ENCODE assay signal across 11 cellular contexts in genomic region chr3:12935023-12935860, GRCh38.
DNase-seq lines count a peak whose midpoint lies in the region; ATAC-seq, FAIRE-seq and TF ChIP-seq lines count a peak whose summit lies in the region.
"Had no signal": no experiment of that assay in that cellular context is flagged by ENCODE, and none has a peak within 500 bp of the region (broad histone marks: within the 10 kb centered on the region; RNA-seq: fewer than 3 reads in every experiment).

No MANE protein-coding gene starts in this region.

- TF ChIP-seq EP300 in HepG2 (IDR thresholded peaks at IDR 0.05; ENCODE audit: low read depth in 2 of 2, low read length in 2 of 2): no peak
- TF ChIP-seq EP300 in HepG2 (CRISPR knock-in tag; IDR thresholded peaks at IDR 0.05; ENCODE audit: borderline replicate concordance): no peak
- TF ChIP-seq EP300 in sigmoid colon (IDR thresholded peaks at IDR 0.05): no peak

- H3K9me3 ChIP-seq in HepG2 (ENCODE audit: low read length): no peaks in the 10 kb centered on the region
- H3K9me3 ChIP-seq in right lobe of liver: no peaks in the 10 kb centered on the region
- no peaks in the 10 kb centered on the region for H3K9me3 ChIP-seq in sigmoid colon

- TF ChIP-seq POLR2A in HepG2 (IDR thresholded peaks at IDR 0.05; ENCODE audit: insufficient read depth in 1 of 2, low read depth in 2 of 2, low read length in 2 of 2) (no peak), right lobe of liver (IDR thresholded peaks at IDR 0.05) (no peak), sigmoid colon (IDR thresholded peaks at IDR 0.05) (no peak)

- H3K4me2 ChIP-seq in HepG2 (ENCODE audit: low read depth, low read length): no peak overlapping the region

- POLR2A ChIA-PET in HepG2 (lab: Yijun Ruan, JAX): no interaction called here

- no peak overlapping the region for H3K9ac ChIP-seq in HepG2 (ENCODE audit: insufficient read depth, low read depth, low read length)

- peaks cover 8% of the 10 kb centered on the region for H3K79me2 ChIP-seq in HepG2 (ENCODE audit: insufficient read depth, low read length)

- no peaks in the 10 kb centered on the region for H3K4me1 ChIP-seq in HepG2 (ENCODE audit: insufficient read depth, low read length)
- H3K4me1 ChIP-seq in right lobe of liver: no peaks in the 10 kb centered on the region
- H3K4me1 ChIP-seq in sigmoid colon: peaks cover 0 to 61% (median 48%) of the 10 kb centered on the region in 4 donors
- H3K4me1 ChIP-seq: foreskin keratinocyte had no signal

- no peak for TF ChIP-seq RAD21 in HepG2 (CRISPR knock-in tag; IDR thresholded peaks at IDR 0.05)

- H3K27me3 ChIP-seq in HepG2 (ENCODE audit: control insufficient read depth in 1 of 2, insufficient read depth in 2 of 2, low read length in 2 of 2) (no peaks in the 10 kb centered on the region), right lobe of liver (no peaks in the 10 kb centered on the region), dorsolateral prefrontal cortex (no peaks in the 10 kb centered on the region), sigmoid colon (no peaks in the 10 kb centered on the region)
- H3K27me3 ChIP-seq: foreskin keratinocyte had no signal

- H3K36me3 ChIP-seq in HepG2 (replicated peaks in 1 of 2; ENCODE audit: control insufficient read depth in 1 of 2, insufficient read depth in 2 of 2, low read length in 2 of 2) (peaks cover 60 to 95% of the 10 kb centered on the region in 2 experiments), right lobe of liver (peaks cover 0 to 65% (median 16%) of the 10 kb centered on the region in 4 donors), sigmoid colon (peaks cover 0 to 48% (median 18%) of the 10 kb centered on the region in 4 donors)

- H3K27ac ChIP-seq in HepG2 (ENCODE audit: extremely low read length, insufficient read depth, low read length) (no peak overlapping the region), right lobe of liver (no peak overlapping the region), dorsolateral prefrontal cortex (peak overlapping the region in 50 of 59 donors; percentile 0 to 89 (median 73)), sigmoid colon (peak overlapping the region; percentile 2 to 74 (median 68))
- H3K27ac ChIP-seq: foreskin keratinocyte, WERI-Rb-1 had no signal

- CTCF ChIA-PET in HepG2 (lab: Yijun Ruan, JAX; ENCODE audit: low intra/inter-chr PET ratio, low total read pairs): no interaction called here

- no peak overlapping the region for H3K4me3 ChIP-seq in HepG2 (replicated peaks in 1 of 3; ENCODE audit: insufficient read depth in 1 of 3, low read depth in 2 of 3, low read length in 3 of 3)
- H3K4me3 ChIP-seq in right lobe of liver: no peak overlapping the region
- H3K4me3 ChIP-seq in dorsolateral prefrontal cortex: peak overlapping the region in 3 of 59 donors; percentile 7 to 13 (median 7)
- H3K4me3 ChIP-seq in sigmoid colon: no peak overlapping the region

- TF ChIP-seq CTCF in HepG2 (CRISPR knock-in tag; IDR thresholded peaks at IDR 0.05) (no peak), right lobe of liver (IDR thresholded peaks at IDR 0.05) (no peak), dorsolateral prefrontal cortex (IDR thresholded peaks at IDR 0.05 in 54 of 56, conservative IDR thresholded peaks at IDR 0.05 in 2 of 56; ENCODE audit: low read depth in 1 of 56, partially characterized antibody in 56 of 56) (no peak), sigmoid colon (IDR thresholded peaks at IDR 0.05) (no peak)

- no peak for ATAC-seq in HepG2
- ATAC-seq in right lobe of liver: no peak
- ATAC-seq in GM21515 (IDR thresholded peaks at IDR 0.05; ENCODE audit: unreplicated experiment): no peak
- ATAC-seq in HG03565 (IDR thresholded peaks at IDR 0.05; ENCODE audit: unreplicated experiment): no peak
- ATAC-seq: foreskin keratinocyte had no signal

- H4K20me1 ChIP-seq in HepG2 (ENCODE audit: insufficient read depth, low read length): peaks cover 29% of the 10 kb centered on the region; the same call in 1 of the 2 replicates

- intact Hi-C loops in HepG2 (cut with micrococcal nuclease; ENCODE audit: unreplicated experiment): no loop called here
- intact Hi-C loops in right lobe of liver (cut with DNase I): no loop called here
- intact Hi-C loops in dorsolateral prefrontal cortex (cut with DNase I): no loop called here
- intact Hi-C loops in sigmoid colon (cut with DNase I): no loop called here

- DNase-seq in HepG2 (ENCODE audit: low spot score): no peak
- no peak for DNase-seq in right lobe of liver
- no peak for DNase-seq in dorsolateral prefrontal cortex
- no peak for DNase-seq in sigmoid colon
- no peak for DNase-seq in NCI-H1694 (lab: John Stamatoyannopoulos, UW)
- DNase-seq in activated effector memory CD4-positive, alpha-beta T cell treated with anti-CD3 and anti-CD28 coated beads, Interleukin-2, amount 50 U/mL, for 16 hours: no peak
- DNase-seq: activated gamma-delta T cell treated with Interleukin-2 at 50 U/mL for 16 hours, foreskin keratinocyte, WERI-Rb-1 had no signal

- 93% methylated on average over 6 of the region's 37 CpGs for WGBS in HepG2 (ENCODE audit: low lambda C conversion rate)
- WGBS in right lobe of liver (ENCODE audit: insufficient coverage, low coverage, low lambda C conversion rate, missing lambda C conversion rate): 56% methylated on average over 1 of the region's 37 CpGs
- 95 to 96% methylated on average over 37 of the region's 37 CpGs for WGBS in sigmoid colon, 2 donors

- FAIRE-seq in HepG2 (lab: Jason Lieb, UNC): no peak

- BruUV-seq in HepG2 (replicated peaks; lab: Mats Ljungman, UMichigan): no TSS peak

- in situ Hi-C loops in HepG2 (cut with HindIII; ENCODE audit: extremely low pct_ligation_motif_present, low pct_unique_long_range_greater_than_20kb): no loop called here

- H2AFZ ChIP-seq in HepG2 (ENCODE audit: low read length): no peak overlapping the region

TF ChIP-seq in HepG2, 621 proteins besides CTCF, POLR2A, EP300 and RAD21:
- TF ChIP-seq AGO2 (optimal IDR thresholded peaks at IDR 0.05; ENCODE audit: low read depth, low read length) (peak; percentile 66), KLF6 (CRISPR knock-in tag; IDR thresholded peaks at IDR 0.05) (no peak), ZNF275 (CRISPR knock-in tag; IDR thresholded peaks at IDR 0.05; ENCODE audit: borderline replicate concordance) (no peak), TCF7 (IDR thresholded peaks at IDR 0.05; ENCODE audit: low read depth) (no peak), SSRP1 (CRISPR knock-in tag; IDR thresholded peaks at IDR 0.05) (no peak)

Comparison
In these comparisons a context has a peak if more than half of its experiments do, and no peak if none do; other contexts are left out.
1. H3K27ac ChIP-seq: peak in dorsolateral prefrontal cortex (50 of 59) and sigmoid colon (4 of 4); none in HepG2 (single experiment) and right lobe of liver (0 of 3).